In the genomic region with DNA sequence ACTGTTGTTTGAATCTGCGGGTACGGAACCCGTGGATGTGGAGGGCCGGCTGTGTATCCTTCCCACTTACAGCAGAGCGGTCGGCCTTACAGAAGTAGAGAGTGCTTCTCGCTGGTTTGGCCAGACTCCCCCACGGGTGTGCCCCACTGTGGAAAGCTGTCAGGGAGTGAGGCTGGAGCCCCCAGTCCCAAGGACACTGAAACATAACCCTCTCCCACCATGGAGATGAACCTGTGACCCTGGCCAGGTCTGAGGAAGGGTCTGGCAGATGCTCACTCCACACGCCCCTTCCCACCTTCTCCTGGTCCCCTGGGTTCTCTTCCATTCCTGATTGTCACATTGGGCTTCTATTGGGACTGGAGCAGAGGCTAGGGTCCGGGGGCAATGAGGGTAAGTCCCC, we compare ENCODE assay signal across 13 cellular contexts.
"Had no signal": no experiment of that assay in that cellular context is flagged by ENCODE, and none has a peak within 500 bp of the region (broad histone marks: within the 10 kb centered on the region; RNA-seq: fewer than 3 reads in every experiment).

No MANE protein-coding gene starts in this region.

- H3K36me3 ChIP-seq: pancreas had no signal

- H3K4me1 ChIP-seq: pancreas had no signal

- H3K9me3 ChIP-seq: pancreas had no signal

- ATAC-seq: activated CD8-positive, alpha-beta T cell treated with anti-CD3 and anti-CD28 coated beads, Interleukin-2, amount 10 ng/mL, durations not matched to agents 7 days and 5 days; effector memory CD8-positive, alpha-beta T cell; pancreas; stimulated activated naive B cell treated with anti-CD40 and anti-IgM and Interleukin-4, amounts not matched to agents 10 μg/mL and 1 μg/mL and 100 μg/mL, for 72 hours had no signal

- H3K27me3 ChIP-seq: pancreas, upper lobe of left lung had no signal

- H3K4me3 ChIP-seq: pancreas, upper lobe of left lung had no signal

- H3K27ac ChIP-seq: pancreas had no signal

- DNase-seq: activated CD4-positive, alpha-beta T cell treated with anti-CD3 and anti-CD28 coated beads, Interleukin-2, amount 10 ng/mL, durations not matched to agents 24 days and 14 days; activated CD4-positive, CD25-positive, alpha-beta regulatory T cell; activated CD8-positive, alpha-beta memory T cell treated with anti-CD3 and anti-CD28 coated beads, Interleukin-2, amount 50 U/mL, for 4 hours; activated CD8-positive, alpha-beta T cell treated with anti-CD3 and anti-CD28 coated beads, Interleukin-2, amount 10 ng/mL, durations not matched to agents 7 days and 5 days; activated naive CD4-positive, alpha-beta T cell treated with Interleukin-2 at 50 U/mL for 16 hours; activated T-cell treated with anti-CD3 and anti-CD28 coated beads, Interleukin-2, amount 50 U/mL, for 48 hours; effector memory CD8-positive, alpha-beta T cell; naive B cell; pancreas; stimulated activated CD4-positive, alpha-beta T cell treated with anti-CD3 and anti-CD28 coated beads, Interleukin-15, amount 100 ng/mL, for 24 hours; stimulated activated CD4-positive, alpha-beta T cell treated with anti-CD3 and anti-CD28 coated beads, Interleukin-4, amount 100 ng/mL, for 1 hour; stimulated activated naive B cell treated with anti-CD40 and anti-IgM and Interleukin-4, amounts not matched to agents 10 μg/mL and 1 μg/mL and 100 μg/mL, for 72 hours; upper lobe of left lung had no signal
